8 cellular contexts compared by ENCODE assay signal in the genomic region with DNA sequence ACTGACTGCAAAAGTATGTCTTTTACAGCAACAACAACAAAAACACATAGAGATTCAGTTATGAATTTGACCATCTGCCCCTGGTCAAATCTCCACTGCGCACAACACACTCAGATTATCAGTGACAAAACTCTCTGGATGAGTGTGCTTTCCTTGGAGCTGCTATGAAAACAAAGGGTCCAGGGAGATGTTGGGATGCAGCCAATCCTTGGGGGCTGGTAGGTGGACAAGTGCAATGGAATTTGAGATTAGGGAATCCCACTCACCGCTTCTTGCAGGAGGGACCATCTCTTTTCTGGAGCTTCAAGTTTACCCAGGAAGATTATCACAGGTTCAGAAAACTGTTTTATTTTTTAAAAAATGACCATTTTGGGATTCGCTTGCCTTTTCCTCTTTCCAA.
"Had no signal": no experiment of that assay in that cellular context is flagged by ENCODE, and none has a peak within 500 bp of the region (broad histone marks: within the 10 kb centered on the region; RNA-seq: fewer than 3 reads in every experiment).

No MANE protein-coding gene starts in this region.

- H3K4me2 ChIP-seq: GM23338 had no signal

- H3K36me3 ChIP-seq: HAP-1 had no signal

- H3K27me3 Mint-ChIP-seq: IgD-negative memory B cell had no signal

- H3K4me1 ChIP-seq: HAP-1 had no signal

- H3K4me3 Mint-ChIP-seq: GM23338, HFFc6, IgD-negative memory B cell had no signal

- H3K27ac Mint-ChIP-seq: GM23338, HFFc6, IgD-negative memory B cell had no signal

- H3K27ac ChIP-seq: HL-60 had no signal

- H3K9me3 Mint-ChIP-seq: GM23338, HFFc6 had no signal

- DNase-seq: HFFc6, KBM-7 had no signal

- H3K4me3 ChIP-seq: GM23338, HAP-1 had no signal

- H3K4me1 Mint-ChIP-seq: IgD-negative memory B cell had no signal

- H2AFZ ChIP-seq: GM23338 had no signal

- ATAC-seq: GM23338, HCT116, HepG2 had no signal

- H3K9me3 ChIP-seq: HAP-1 had no signal
